ENCODE assay signal across 14 cellular contexts in the genomic region with DNA sequence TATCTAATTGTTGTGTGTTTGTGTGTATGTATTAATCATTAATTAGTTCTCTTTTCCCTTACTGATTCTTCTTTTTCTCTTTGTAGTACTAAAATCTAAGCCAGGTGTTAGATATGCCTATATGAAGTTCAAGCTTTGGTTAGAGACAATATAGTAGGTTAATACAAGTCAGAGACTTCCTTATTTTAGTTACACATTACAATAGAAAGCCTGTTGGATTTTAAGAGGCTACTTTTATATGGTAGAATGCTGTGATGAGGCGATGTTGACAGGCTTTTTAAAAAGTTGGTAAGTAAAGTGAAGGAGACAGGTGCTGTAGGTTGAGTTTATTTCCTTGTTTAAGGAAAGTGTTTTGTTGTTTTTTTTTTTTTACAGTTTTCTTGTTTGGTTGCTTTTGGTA. TPM values are rescaled to one million over a fixed set of nuclear protein-coding genes. Genes with fewer than 3 reads are reported as not detected.
DNase-seq lines count a peak whose midpoint lies in the region; ATAC-seq and TF ChIP-seq lines count a peak whose summit lies in the region.
"Had no signal": no experiment of that assay in that cellular context is flagged by ENCODE, and none has a peak within 500 bp of the region (broad histone marks: within the 10 kb centered on the region; RNA-seq: fewer than 3 reads in every experiment).

No MANE protein-coding gene starts in this region.

- no peaks in the 10 kb centered on the region for H4K20me1 ChIP-seq in SU-DHL-6 (ENCODE audit: low read depth, low read length)
- H4K20me1 ChIP-seq in neural progenitor cell (ENCODE audit: low read depth) = peaks cover 76% of the 10 kb centered on the region

- H3K4me1 Mint-ChIP-seq in endodermal cell (peaks cover 53% of the 10 kb centered on the region), neural progenitor cell (peaks cover 38% of the 10 kb centered on the region)
- H3K4me1 Mint-ChIP-seq: CD4-positive, alpha-beta memory T cell had no signal

- WGBS in endodermal cell (ENCODE audit: insufficient coverage in 1 of 2, insufficient read length in 1 of 2), 2 experiments = 98 to 100% methylated on average over 1 of the region's 1 CpG

- H3K27ac Mint-ChIP-seq in endodermal cell (peak overlapping the region; percentile 76), neural progenitor cell (no peak overlapping the region)
- H3K27ac Mint-ChIP-seq: CD4-positive, alpha-beta memory T cell had no signal

- peaks cover 28% of the 10 kb centered on the region for H3K4me1 ChIP-seq in endodermal cell (ENCODE audit: control insufficient read depth, insufficient read depth, low read length)
- peaks cover 53% of the 10 kb centered on the region for H3K4me1 ChIP-seq in neural progenitor cell
- H3K4me1 ChIP-seq: A549, BE2C, Caco-2 had no signal

- DNase-seq in HT-29 (ENCODE audit: low spot score) (peak; percentile 7), endodermal cell (no peak), neural progenitor cell (ENCODE audit: low spot score) (no peak), substantia nigra (lab: John Stamatoyannopoulos, UW) (no peak)
- DNase-seq in stimulated activated CD4-positive, alpha-beta T cell treated with anti-CD3 and anti-CD28 coated beads, Interleukin-2, amount 100 ng/mL, for 24 hours = no peak
- DNase-seq: BE2C; Caco-2; CD4-positive, alpha-beta memory T cell had no signal

- no peak overlapping the region for H3K9ac ChIP-seq in SU-DHL-6 (ENCODE audit: low read length)
- no peak overlapping the region for H3K9ac ChIP-seq in endodermal cell (ENCODE audit: extremely low read depth, low read length, poor library complexity, severe bottlenecking)
- H3K9ac ChIP-seq in neural progenitor cell = no peak overlapping the region

- ATAC-seq in HG03442 (IDR thresholded peaks at IDR 0.05; ENCODE audit: unreplicated experiment) = no peak
- ATAC-seq: A549, HCT116, HepG2 had no signal

- H3K36me3 Mint-ChIP-seq in endodermal cell (ENCODE audit: low read depth) = peaks cover 26% of the 10 kb centered on the region
- H3K36me3 Mint-ChIP-seq in neural progenitor cell = peaks cover 31% of the 10 kb centered on the region
- H3K36me3 Mint-ChIP-seq: CD4-positive, alpha-beta memory T cell had no signal

- H3K4me2 ChIP-seq in SU-DHL-6 (ENCODE audit: low read depth, low read length, poor library complexity, severe bottlenecking) (no peak overlapping the region), neural progenitor cell (peak overlapping the region; percentile 17)
- H3K4me2 ChIP-seq: A549 had no signal

- H2AFZ ChIP-seq in SU-DHL-6 (ENCODE audit: low read depth, low read length, severe bottlenecking) = peak overlapping the region; percentile 16
- no peak overlapping the region for H2AFZ ChIP-seq in neural progenitor cell (replicated peaks)

- H3K79me2 ChIP-seq in SU-DHL-6 (ENCODE audit: insufficient read depth, low read length) (no peaks in the 10 kb centered on the region), neural progenitor cell (ENCODE audit: low read depth) (peaks cover 100% of the 10 kb centered on the region)

- H3K27ac ChIP-seq in SU-DHL-6 (ENCODE audit: low read depth, low read length) = no peak overlapping the region
- no peak overlapping the region for H3K27ac ChIP-seq in endodermal cell (ENCODE audit: low read depth, low read length)
- H3K27ac ChIP-seq in neural progenitor cell = peak overlapping the region; percentile 87
- H3K27ac ChIP-seq in substantia nigra (ENCODE audit: low read depth, low read length, poor library complexity, severe bottlenecking) = no peak overlapping the region
- H3K27ac ChIP-seq: A549, C4-2B had no signal

- no peak for TF ChIP-seq CTCF in SU-DHL-6 (IDR thresholded peaks at IDR 0.05; ENCODE audit: insufficient read depth, low read length, poor library complexity, severe bottlenecking)
- no peak for TF ChIP-seq CTCF in endodermal cell (conservative IDR thresholded peaks at IDR 0.05)
- TF ChIP-seq CTCF in neural progenitor cell (IDR thresholded peaks at IDR 0.05) = no peak

- H3K4me3 Mint-ChIP-seq in endodermal cell (no peak overlapping the region), neural progenitor cell (no peak overlapping the region)
- H3K4me3 Mint-ChIP-seq: CD4-positive, alpha-beta memory T cell had no signal

- H3K9me3 ChIP-seq in SU-DHL-6 (ENCODE audit: insufficient read depth, low read length) (no peaks in the 10 kb centered on the region), endodermal cell (ENCODE audit: control insufficient read depth, low read length) (no peaks in the 10 kb centered on the region), neural progenitor cell (ENCODE audit: low read depth) (no peaks in the 10 kb centered on the region)
- H3K9me3 ChIP-seq: A549, BE2C, Caco-2 had no signal

- no peaks in the 10 kb centered on the region for H3K9me2 ChIP-seq in SU-DHL-6 (replicated peaks; ENCODE audit: insufficient read depth, low read length)

- no peaks in the 10 kb centered on the region for H3K27me3 Mint-ChIP-seq in endodermal cell (ENCODE audit: insufficient read depth)
- H3K27me3 Mint-ChIP-seq in neural progenitor cell (ENCODE audit: insufficient read depth, low read depth) = peaks cover 5% of the 10 kb centered on the region
- H3K27me3 Mint-ChIP-seq: CD4-positive, alpha-beta memory T cell had no signal

- H3F3A ChIP-seq in SU-DHL-6 (ENCODE audit: insufficient read depth) = no peaks in the 10 kb centered on the region
- peaks cover 71% of the 10 kb centered on the region for H3F3A ChIP-seq in neural progenitor cell (ENCODE audit: low read depth)

- H3K27me3 ChIP-seq in SU-DHL-6 (ENCODE audit: low read length) (no peaks in the 10 kb centered on the region), endodermal cell (ENCODE audit: control insufficient read depth, insufficient read depth, low read length, poor library complexity, severe bottlenecking) (no peaks in the 10 kb centered on the region), neural progenitor cell (no peaks in the 10 kb centered on the region)
- H3K27me3 ChIP-seq: BE2C had no signal

- H3K4me3 ChIP-seq in SU-DHL-6 (ENCODE audit: insufficient read depth, low read length, poor library complexity, severe bottlenecking) = no peak overlapping the region
- H3K4me3 ChIP-seq in endodermal cell (ENCODE audit: low read length) = no peak overlapping the region
- no peak overlapping the region for H3K4me3 ChIP-seq in neural progenitor cell
- H3K4me3 ChIP-seq: A549 had no signal

- no peaks in the 10 kb centered on the region for H3K36me3 ChIP-seq in SU-DHL-6 (ENCODE audit: low read length)
- H3K36me3 ChIP-seq in endodermal cell (ENCODE audit: control insufficient read depth, insufficient read depth, low read length) = peaks cover 9% of the 10 kb centered on the region
- peaks cover 21% of the 10 kb centered on the region for H3K36me3 ChIP-seq in neural progenitor cell
- H3K36me3 ChIP-seq: BE2C had no signal

- H3K9me3 Mint-ChIP-seq in endodermal cell (peaks cover 3% of the 10 kb centered on the region), neural progenitor cell (peaks cover 6% of the 10 kb centered on the region)

RNA-seq across cellular contexts. Expression of gene ADGRL2, which starts 45.9 kb away (rescaled TPM):
- 0.97 TPM in 1 of 2 replicates, not detected in the other for total RNA-seq in HT-29 (2014; rRNA removed; shearing (Covaris generic))
- 10 to 100 TPM; 61.6 to 76.4 TPM for total RNA-seq in endodermal cell
- 173 TPM for polyA plus RNA-seq in endodermal cell (2013, experiment 1 of 2)
- 161 TPM for polyA plus RNA-seq in endodermal cell (2013, experiment 2 of 2)
- total RNA-seq in neural progenitor cell (ENCODE audit: low replicate concordance) = 201 and 270 TPM in 2 replicates
- total RNA-seq: CD4-positive, alpha-beta memory T cell had no signal
- polyA plus RNA-seq: CD4-positive, alpha-beta memory T cell had no signal

Comparison
In these comparisons a context has a peak if more than half of its experiments do, and no peak if none do; other contexts are left out.
1. RNA of gene ADGRL2, which starts 45.9 kb away (total RNA-seq): 201 to 270 TPM in neural progenitor cell and 61.6 to 76.4 TPM in endodermal cell; 0.97 TPM in HT-29; every median in the first group is over 10 times any median in the second.